ENCODE assay signal across 23 cellular contexts in the genomic region with DNA sequence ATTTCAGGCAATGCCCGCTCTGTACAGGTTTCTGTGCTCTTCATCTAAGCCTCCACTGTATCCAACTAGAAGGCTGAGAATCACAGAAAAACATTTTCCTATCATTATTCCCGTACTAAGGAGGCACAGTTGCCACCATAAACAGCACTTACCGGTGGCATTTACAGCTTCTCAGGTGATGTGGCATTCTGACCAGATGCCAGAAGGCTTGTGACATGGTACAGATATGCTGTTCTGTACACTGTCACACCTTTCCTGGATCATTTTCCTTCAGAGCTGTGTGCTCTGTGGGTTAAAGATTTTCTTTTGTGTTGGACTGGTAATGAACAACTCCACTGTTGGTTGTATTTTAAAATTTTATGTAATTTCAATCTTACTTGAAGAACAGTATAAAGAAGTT.
"Had no signal": no experiment of that assay in that cellular context is flagged by ENCODE, and none has a peak within 500 bp of the region (broad histone marks: within the 10 kb centered on the region; RNA-seq: fewer than 3 reads in every experiment).

No MANE protein-coding gene starts in this region.

- ATAC-seq: left ventricle myocardium superior; naive thymus-derived CD4-positive, alpha-beta T cell; right lobe of liver; stimulated activated effector memory CD8-positive, alpha-beta T cell treated with anti-CD3 and anti-CD28 coated beads, Interleukin-12 subunit alpha, Interleukin-12 subunit beta, amount 100 ng/mL, for 72 hours had no signal

- H3K27me3 ChIP-seq: dorsolateral prefrontal cortex, right lobe of liver, vagina had no signal

- H3K9me3 ChIP-seq: right lobe of liver, thoracic aorta, vagina had no signal

- H3K36me3 Mint-ChIP-seq: memory B cell; naive thymus-derived CD4-positive, alpha-beta T cell had no signal

- DNase-seq: cerebellar nuclear complex; dorsolateral prefrontal cortex; effector CD4-positive, alpha-beta T cell; hypothalamus; immature natural killer cell; islet precursor cell; kidney glomerular epithelial cell; left ventricle myocardium superior; naive thymus-derived CD4-positive, alpha-beta T cell; nucleus accumbens; retina; right lobe of liver; stimulated activated CD4-positive, alpha-beta T cell treated with anti-CD3 and anti-CD28 coated beads, Interleukin-2, amount 100 ng/mL, for 24 hours; stimulated activated CD4-positive, alpha-beta T cell treated with anti-CD3 and anti-CD28 coated beads, Interleukin-4, amount 100 ng/mL, for 24 hours; stimulated activated naive CD4-positive, alpha-beta T cell treated with Interleukin-2 at 50 U/mL for 16 hours; trophoblast cell had no signal

- H3K27me3 Mint-ChIP-seq: memory B cell; naive thymus-derived CD4-positive, alpha-beta T cell had no signal

- H3K4me3 Mint-ChIP-seq: immature natural killer cell; memory B cell; naive thymus-derived CD4-positive, alpha-beta T cell; nephron; stimulated activated effector memory CD8-positive, alpha-beta T cell treated with anti-CD3 and anti-CD28 coated beads, Interleukin-12 subunit alpha, Interleukin-12 subunit beta, amount 100 ng/mL, for 72 hours had no signal

- H3K27ac ChIP-seq: dorsolateral prefrontal cortex, right lobe of liver, thoracic aorta, vagina had no signal

- H3K36me3 ChIP-seq: right lobe of liver, thoracic aorta, vagina had no signal

- H3K27ac Mint-ChIP-seq: immature natural killer cell; memory B cell; naive thymus-derived CD4-positive, alpha-beta T cell; nephron; stimulated activated effector memory CD8-positive, alpha-beta T cell treated with anti-CD3 and anti-CD28 coated beads, Interleukin-12 subunit alpha, Interleukin-12 subunit beta, amount 100 ng/mL, for 72 hours had no signal

- H3K4me3 ChIP-seq: dorsolateral prefrontal cortex, lung, right lobe of liver, smooth muscle cell, thoracic aorta, vagina had no signal

- H3K4me2 ChIP-seq: smooth muscle cell had no signal

- H3K9me3 Mint-ChIP-seq: immature natural killer cell; memory B cell; nephron; stimulated activated effector memory CD8-positive, alpha-beta T cell treated with anti-CD3 and anti-CD28 coated beads, Interleukin-12 subunit alpha, Interleukin-12 subunit beta, amount 100 ng/mL, for 72 hours had no signal
